1 cellular context compared by ENCODE assay signal in genomic region chr7:84331665-84332064, GRCh38.
TF ChIP-seq lines count a peak whose summit lies in the region.

No MANE protein-coding gene starts in this region.

TF ChIP-seq in GM23338, 12 proteins besides CTCF, POLR2A, EP300 and RAD21 (continued from another document):
- TF ChIP-seq ZNF462 (CRISPR knock-in tag; IDR thresholded peaks at IDR 0.05), result no peak
- no peak for TF ChIP-seq JUNB (IDR thresholded peaks at IDR 0.05; ENCODE audit: unreplicated experiment)
- TF ChIP-seq EZH2phosphoT487 (IDR thresholded peaks at IDR 0.05; ENCODE audit: unreplicated experiment), result no peak
- TF ChIP-seq ZNF114 (CRISPR knock-in tag; IDR thresholded peaks at IDR 0.05), result no peak
